In genomic region chr7:95950698-95951097, GRCh38 we compare ENCODE assay signal across 17 cellular contexts.
DNase-seq lines count a peak whose midpoint lies in the region; ATAC-seq and TF ChIP-seq lines count a peak whose summit lies in the region.
"Had no signal": no experiment of that assay in that cellular context is flagged by ENCODE, and none has a peak within 500 bp of the region (broad histone marks: within the 10 kb centered on the region; RNA-seq: fewer than 3 reads in every experiment).

No MANE protein-coding gene starts in this region.

- intact Hi-C loops in dorsolateral prefrontal cortex (cut with DNase I): no loop called here
- intact Hi-C loops in heart right ventricle (cut with DNase I): no loop called here

- H3K27ac ChIP-seq in dorsolateral prefrontal cortex (no peak overlapping the region), heart right ventricle (no peak overlapping the region)
- H3K27ac ChIP-seq: A549 had no signal

- H3K9me3 ChIP-seq in heart right ventricle: no peaks in the 10 kb centered on the region
- H3K9me3 ChIP-seq: A549 had no signal

- no peak for ATAC-seq in heart right ventricle
- ATAC-seq: A549, HCT116, K562 had no signal

- H3K4me1 ChIP-seq in heart right ventricle: no peaks in the 10 kb centered on the region
- H3K4me1 ChIP-seq: A549 had no signal

- H3K27me3 ChIP-seq in dorsolateral prefrontal cortex: no peaks in the 10 kb centered on the region
- H3K27me3 ChIP-seq in heart right ventricle: no peaks in the 10 kb centered on the region

- WGBS in heart right ventricle, 2 donors: 84 to 89% methylated on average over 1 of the region's 1 CpG

- TF ChIP-seq CTCF in fibroblast of mammary gland (conservative IDR thresholded peaks at IDR 0.05; ENCODE audit: control insufficient read depth, insufficient read depth, low read depth, low read length): no peak
- no peak for TF ChIP-seq CTCF in dorsolateral prefrontal cortex (IDR thresholded peaks at IDR 0.05 in 54 of 56, conservative IDR thresholded peaks at IDR 0.05 in 2 of 56; ENCODE audit: low read depth in 1 of 56, partially characterized antibody in 56 of 56)
- no peak for TF ChIP-seq CTCF in heart right ventricle (IDR thresholded peaks at IDR 0.05)

- H3K36me3 ChIP-seq in heart right ventricle: no peaks in the 10 kb centered on the region

- H3K4me3 ChIP-seq in fibroblast of mammary gland (ENCODE audit: control insufficient read depth, low read depth, low read length): no peak overlapping the region
- no peak overlapping the region for H3K4me3 ChIP-seq in dorsolateral prefrontal cortex
- no peak overlapping the region for H3K4me3 ChIP-seq in heart right ventricle
- H3K4me3 ChIP-seq: A549, K562 had no signal

- DNase-seq in AG08395 (ENCODE audit: low spot score) (peak; percentile 44), GM04503 (ENCODE audit: low read depth) (peak; percentile 6), RKO (ENCODE audit: low spot score) (peak; percentile 11), fibroblast of mammary gland (ENCODE audit: low read depth) (peak; percentile 63), NCI-H510A (lab: John Stamatoyannopoulos, UW) (no peak), dorsolateral prefrontal cortex (no peak), heart right ventricle (no peak)
- DNase-seq: Calu3; CD4-positive, alpha-beta T cell; GDM1; NCI-H187 treated with DMSO at 0.1 percent for 48 hours; NCI-H2171; NCI-H446 treated with DMSO at 0.1 percent for 48 hours; NCI-H774 had no signal

Comparison
In these comparisons a context has a peak if more than half of its experiments do, and no peak if none do; other contexts are left out.
1. DNase-seq: peak in AG08395 (single experiment), GM04503 (single experiment), RKO (single experiment) and fibroblast of mammary gland (single experiment); none in NCI-H510A (single experiment), dorsolateral prefrontal cortex (0 of 10) and heart right ventricle (0 of 2).